8 cellular contexts compared by ENCODE assay signal in genomic region chr5:57171818-57172465, GRCh38. TPM values are rescaled to one million over a fixed set of nuclear protein-coding genes. Genes with fewer than 3 reads are reported as not detected.
DNase-seq lines count a peak whose midpoint lies in the region; ATAC-seq and TF ChIP-seq lines count a peak whose summit lies in the region.

No MANE protein-coding gene starts in this region.

- H3K4me3 ChIP-seq in BLaER1 treated with 17β-estradiol and CSF1 and Interleukin-3, amounts not matched to agents 10 nM and 100 nM: peak overlapping the region; percentile 80 to 100 (median 92)
- H3K4me3 ChIP-seq in NB4 (ENCODE audit: low read depth, low read length) (peak overlapping the region; percentile 74), brain microvascular endothelial cell (ENCODE audit: low read depth, low read length) (peak overlapping the region; percentile 97), mucosa of stomach (ENCODE audit: low read length) (peak overlapping the region; percentile 26), vagina (peak overlapping the region; percentile 92 to 93)

- ATAC-seq in GM21528 (IDR thresholded peaks at IDR 0.05; ENCODE audit: low FRiP score, unreplicated experiment): no peak

- peak overlapping the region; percentile 78 to 96 (median 92) for H3K4me2 ChIP-seq in BLaER1 treated with 17β-estradiol and CSF1 and Interleukin-3, amounts not matched to agents 10 nM and 100 nM

- peak overlapping the region; percentile 98 to 100 (median 100) for H3K9ac ChIP-seq in BLaER1 treated with 17β-estradiol and CSF1 and Interleukin-3, amounts not matched to agents 10 nM and 100 nM
- peak overlapping the region; percentile 87 for H3K9ac ChIP-seq in mucosa of stomach (ENCODE audit: low read length)

- DNase-seq in NB4 (ENCODE audit: low read depth) (no peak), brain microvascular endothelial cell (no peak), vagina (ENCODE audit: extremely low spot score in 2 of 2) (no peak), 8988T (no peak), NCI-H1092 treated with DMSO at 0.1 percent for 48 hours (lab: John Stamatoyannopoulos, UW) (no peak)

- no peaks in the 10 kb centered on the region for H3K27me3 ChIP-seq in BLaER1 treated with 17β-estradiol and CSF1 and Interleukin-3, amounts not matched to agents 10 nM and 100 nM
- no peaks in the 10 kb centered on the region for H3K27me3 ChIP-seq in brain microvascular endothelial cell (replicated peaks)
- H3K27me3 ChIP-seq in mucosa of stomach (ENCODE audit: control insufficient read depth, insufficient read depth, low read length): no peaks in the 10 kb centered on the region
- H3K27me3 ChIP-seq in vagina: no peaks in the 10 kb centered on the region

- in situ Hi-C loops in brain microvascular endothelial cell (cut with HindIII; ENCODE audit: low pct_ligation_motif_present, low sequenced_read_pairs): no loop called here

- peak overlapping the region; percentile 91 to 100 (median 99); a peak in 21 of 22 replicates for H3K27ac ChIP-seq in BLaER1 treated with 17β-estradiol and CSF1 and Interleukin-3, amounts not matched to agents 10 nM and 100 nM
- H3K27ac ChIP-seq in brain microvascular endothelial cell (peak overlapping the region; percentile 99), vagina (peak overlapping the region; percentile 100)

- H3K36me3 ChIP-seq in BLaER1 treated with 17β-estradiol and CSF1 and Interleukin-3, amounts not matched to agents 10 nM and 100 nM: peaks cover 0 to 13% (median 4%) of the 10 kb centered on the region in 11 experiments; a peak in 9 of 22 replicates
- H3K36me3 ChIP-seq in brain microvascular endothelial cell (replicated peaks) (peaks cover 3% of the 10 kb centered on the region), mucosa of stomach (ENCODE audit: control insufficient read depth, insufficient read depth, low read length) (no peaks in the 10 kb centered on the region), vagina (no peaks in the 10 kb centered on the region)

- intact Hi-C loops in vagina (cut with DNase I): loop anchor here (5.0 to 10.0 kb wide), 3 partner anchors 53 to 265 kb away; partner anchors contain the start of genes MIER3 and SETD9

- H3K9me3 ChIP-seq in BLaER1 treated with 17β-estradiol and CSF1 and Interleukin-3, amounts not matched to agents 10 nM and 100 nM (replicated peaks in 1 of 11): no peaks in the 10 kb centered on the region
- H3K9me3 ChIP-seq in mucosa of stomach (ENCODE audit: control insufficient read depth, low read length): no peaks in the 10 kb centered on the region
- no peaks in the 10 kb centered on the region for H3K9me3 ChIP-seq in vagina

- H4K20me1 ChIP-seq in BLaER1 treated with 17β-estradiol and CSF1 and Interleukin-3, amounts not matched to agents 10 nM and 100 nM: peaks cover 22 to 28% (median 26%) of the 10 kb centered on the region in 11 experiments; a peak in 21 of 22 replicates

- H3K4me1 ChIP-seq in BLaER1 treated with 17β-estradiol and CSF1 and Interleukin-3, amounts not matched to agents 10 nM and 100 nM: peaks cover 9 to 16% (median 11%) of the 10 kb centered on the region in 10 experiments
- peaks cover 15% of the 10 kb centered on the region for H3K4me1 ChIP-seq in mucosa of stomach (ENCODE audit: control insufficient read depth, insufficient read depth, low read length)
- H3K4me1 ChIP-seq in vagina: peaks cover 33% of the 10 kb centered on the region

- TF ChIP-seq POLR2A in NB4 (IDR thresholded peaks at IDR 0.05; ENCODE audit: extremely low read depth, insufficient read length) (no peak), vagina (IDR thresholded peaks at IDR 0.05) (no peak)

- TF ChIP-seq CTCF in NB4 (IDR thresholded peaks at IDR 0.05; ENCODE audit: low read depth, low read length): no peak
- no peak for TF ChIP-seq CTCF in brain microvascular endothelial cell (IDR thresholded peaks at IDR 0.05; ENCODE audit: low read depth, low read length, missing control alignments)
- no peak for TF ChIP-seq CTCF in vagina (IDR thresholded peaks at IDR 0.05)

RNA-seq across cellular contexts. Expression of gene GPBP1, which starts 1.9 kb away (rescaled TPM):
- 62.6 TPM for total RNA-seq in vagina

Comparison
In these comparisons a context has a peak if more than half of its experiments do, and no peak if none do; other contexts are left out.
1. H3K4me3 ChIP-seq: peak in every context shown above with its lines; median percentile 97 in brain microvascular endothelial cell; 92 in BLaER1 treated with 17β-estradiol and CSF1 and Interleukin-3, amounts not matched to agents 10 nM and 100 nM; 92 in vagina; 74 in NB4; 26 in mucosa of stomach.